21 cellular contexts compared by ENCODE assay signal in genomic region chr7:4115442-4115841, GRCh38.
"Had no signal": no experiment of that assay in that cellular context is flagged by ENCODE, and none has a peak within 500 bp of the region (broad histone marks: within the 10 kb centered on the region; RNA-seq: fewer than 3 reads in every experiment).

No MANE protein-coding gene starts in this region.

- H3K27ac ChIP-seq: brain microvascular endothelial cell, cardiac muscle cell, Peyer's patch, RWPE1 had no signal

- H3K4me1 ChIP-seq: Peyer's patch had no signal

- H3K27ac Mint-ChIP-seq: activated CD8-positive, alpha-beta memory T cell treated with anti-CD3 and anti-CD28 coated beads, Interleukin-2, amount 10 ng/mL, durations not matched to agents 7 days and 5 days; activated naive CD8-positive, alpha-beta T cell; activated T-cell treated with anti-CD3 and anti-CD28 coated beads, Interleukin-2, amount 50 U/mL, for 24 hours; T-helper 1 cell treated with Interleukin-12 subunit alpha and Interleukin-12 subunit beta and Interleukin-4 antibody, amounts not matched to agents 30 μg/mL and 1 μg/mL, for 36 hours had no signal

- H3K4me3 Mint-ChIP-seq: activated CD8-positive, alpha-beta memory T cell treated with anti-CD3 and anti-CD28 coated beads, Interleukin-2, amount 10 ng/mL, durations not matched to agents 7 days and 5 days; activated naive CD8-positive, alpha-beta T cell; activated T-cell treated with anti-CD3 and anti-CD28 coated beads, Interleukin-2, amount 50 U/mL, for 24 hours; T-helper 1 cell treated with Interleukin-12 subunit alpha and Interleukin-12 subunit beta and Interleukin-4 antibody, amounts not matched to agents 30 μg/mL and 1 μg/mL, for 36 hours had no signal

- H3K9me3 ChIP-seq: Peyer's patch had no signal

- H3K27me3 Mint-ChIP-seq: activated CD8-positive, alpha-beta memory T cell treated with anti-CD3 and anti-CD28 coated beads, Interleukin-2, amount 10 ng/mL, durations not matched to agents 7 days and 5 days; activated naive CD8-positive, alpha-beta T cell; activated T-cell treated with anti-CD3 and anti-CD28 coated beads, Interleukin-2, amount 50 U/mL, for 24 hours had no signal

- H3K27me3 ChIP-seq: brain microvascular endothelial cell, cardiac muscle cell, Peyer's patch had no signal

- H3K36me3 Mint-ChIP-seq: activated CD8-positive, alpha-beta memory T cell treated with anti-CD3 and anti-CD28 coated beads, Interleukin-2, amount 10 ng/mL, durations not matched to agents 7 days and 5 days; activated naive CD8-positive, alpha-beta T cell had no signal

- DNase-seq: activated CD4-positive, alpha-beta T cell treated with anti-CD3 and anti-CD28 coated beads for 48 hours; activated CD4-positive, alpha-beta T cell treated with anti-CD3 and anti-CD28 coated beads, Interleukin-2, amount 50 U/mL, for 48 hours; activated CD8-positive, alpha-beta memory T cell treated with anti-CD3 and anti-CD28 coated beads, Interleukin-2, amount 10 ng/mL, durations not matched to agents 7 days and 5 days; activated effector memory CD4-positive, alpha-beta T cell treated with anti-CD3 and anti-CD28 coated beads, Interleukin-2, amount 50 U/mL, for 16 hours; activated naive CD4-positive, alpha-beta T cell treated with Interleukin-2 at 50 U/mL for 16 hours; activated T-cell treated with anti-CD3 and anti-CD28 coated beads, Interleukin-2, amount 50 U/mL, for 24 hours; amygdala; brain microvascular endothelial cell; Karpas-422; MM.1S; NCI-H1105 treated with DMSO at 0.1 percent for 48 hours; NCI-H1436 treated with DMSO at 0.1 percent for 48 hours; NCI-H187 treated with DMSO at 0.1 percent for 48 hours; NCI-H2081 treated with DMSO at 0.1 percent for 48 hours; NCI-H446; SHP77 treated with DMSO at 0.1 percent for 48 hours had no signal

- H3K4me1 Mint-ChIP-seq: activated CD8-positive, alpha-beta memory T cell treated with anti-CD3 and anti-CD28 coated beads, Interleukin-2, amount 10 ng/mL, durations not matched to agents 7 days and 5 days had no signal
